26 cellular contexts compared by ENCODE assay signal in genomic region chr4:41713768-41714167, GRCh38. TPM values are rescaled to one million over a fixed set of nuclear protein-coding genes. Genes with fewer than 3 reads are reported as not detected.
DNase-seq lines count a peak whose midpoint lies in the region; ATAC-seq, FAIRE-seq and TF ChIP-seq lines count a peak whose summit lies in the region.
"Had no signal": no experiment of that assay in that cellular context is flagged by ENCODE, and none has a peak within 500 bp of the region (broad histone marks: within the 10 kb centered on the region; RNA-seq: fewer than 3 reads in every experiment).

No MANE protein-coding gene starts in this region.

- no peaks in the 10 kb centered on the region; the same call in 1 of the 2 replicates for H3K4me1 ChIP-seq in HEK293 (ENCODE audit: control insufficient read depth, insufficient read depth, low read length)
- H3K4me1 ChIP-seq in heart right ventricle, result no peaks in the 10 kb centered on the region
- H3K4me1 ChIP-seq: BLaER1 treated with 17β-estradiol and CSF1 and Interleukin-3, amounts not matched to agents 10 nM and 100 nM had no signal

- DNase-seq in LNCaP clone FGC (ENCODE audit: low read depth), result peak; percentile 13
- peak; percentile 35 for DNase-seq in epithelial cell of esophagus (ENCODE audit: low read depth)
- DNase-seq in renal cortical epithelial cell (ENCODE audit: low read depth), result peak; percentile 54
- no peak for DNase-seq in heart right ventricle
- no peak for DNase-seq in WERI-Rb-1
- DNase-seq in GM19239 (ENCODE audit: insufficient read length, low spot score), result no peak
- DNase-seq: 8988T; ACHN; AML-193; BE2C; Calu3; CD4-positive, alpha-beta T cell; COR-L47; DMS53; GF-D8; GM23248; H7; HCEC 1CT had no signal

- TF ChIP-seq CTCF in HEK293 (tag by site-specific recombination; IDR thresholded peaks at IDR 0.05), result no peak
- no peak for TF ChIP-seq CTCF in LNCaP clone FGC (IDR thresholded peaks at IDR 0.05; ENCODE audit: control insufficient read depth, extremely low read depth, insufficient read depth)
- no peak for TF ChIP-seq CTCF in epithelial cell of esophagus (IDR thresholded peaks at IDR 0.05; ENCODE audit: insufficient read depth, low read depth, low read length, missing control alignments)
- TF ChIP-seq CTCF in heart right ventricle (IDR thresholded peaks at IDR 0.05), result no peak
- no peak for TF ChIP-seq CTCF in WERI-Rb-1 (IDR thresholded peaks at IDR 0.05; ENCODE audit: low read depth, low read length)

- H3K27me3 ChIP-seq in heart right ventricle (peaks cover 0 to 81% (median 33%) of the 10 kb centered on the region in 7 donors), WERI-Rb-1 (ENCODE audit: insufficient read depth, low read depth, severe bottlenecking) (no peaks in the 10 kb centered on the region)
- H3K27me3 ChIP-seq: BE2C; BLaER1 treated with 17β-estradiol and CSF1 and Interleukin-3, amounts not matched to agents 10 nM and 100 nM had no signal

- H3K4me3 ChIP-seq in HEK293 (ENCODE audit: low read depth, low read length) (no peak overlapping the region), LNCaP clone FGC (ENCODE audit: low read depth, low read length) (no peak overlapping the region), epithelial cell of esophagus (ENCODE audit: low read length) (no peak overlapping the region), heart right ventricle (no peak overlapping the region), WERI-Rb-1 (ENCODE audit: low read depth, low read length) (no peak overlapping the region)
- H3K4me3 ChIP-seq: A549; BLaER1 treated with 17β-estradiol and CSF1 and Interleukin-3, amounts not matched to agents 10 nM and 100 nM; GM23248 had no signal

- ATAC-seq in heart right ventricle, result no peak
- ATAC-seq: A549 had no signal

- intact Hi-C loops in heart right ventricle (cut with DNase I), result no loop called here

- POLR2A ChIA-PET in HEK293 (lab: Yijun Ruan, JAX), result no interaction called here

- FAIRE-seq in GM19239 (lab: Jason Lieb, UNC), result no peak
- FAIRE-seq: A549, GM12891, H1 had no signal

- H3K36me3 ChIP-seq in HEK293 (ENCODE audit: control insufficient read depth in 2 of 2, insufficient read depth in 1 of 2, low read length in 2 of 2), result no peaks in the 10 kb centered on the region
- no peaks in the 10 kb centered on the region for H3K36me3 ChIP-seq in heart right ventricle
- H3K36me3 ChIP-seq in WERI-Rb-1, result no peaks in the 10 kb centered on the region
- H3K36me3 ChIP-seq: BE2C; BLaER1 treated with 17β-estradiol and CSF1 and Interleukin-3, amounts not matched to agents 10 nM and 100 nM had no signal

- no peaks in the 10 kb centered on the region for H3K9me3 ChIP-seq in HEK293 (ENCODE audit: control insufficient read depth, insufficient read depth, low read depth, low read length)
- no peaks in the 10 kb centered on the region for H3K9me3 ChIP-seq in heart right ventricle
- H3K9me3 ChIP-seq in WERI-Rb-1 (ENCODE audit: severe bottlenecking), result no peaks in the 10 kb centered on the region
- H3K9me3 ChIP-seq: A549, BE2C had no signal

- H3K27ac ChIP-seq in HEK293 (ENCODE audit: extremely low read depth, low read depth, low read length), result no peak overlapping the region
- no peak overlapping the region for H3K27ac ChIP-seq in heart right ventricle
- H3K27ac ChIP-seq in WERI-Rb-1, result no peak overlapping the region
- H3K27ac ChIP-seq: A549; BLaER1 treated with 17β-estradiol and CSF1 and Interleukin-3, amounts not matched to agents 10 nM and 100 nM; GM23248 had no signal

- 64 to 68% methylated on average over 1 of the region's 1 CpG for WGBS in heart right ventricle, 2 donors

- CTCF ChIA-PET in HEK293 (lab: Yijun Ruan, JAX), result no interaction called here

TF ChIP-seq in HEK293, 187 proteins besides CTCF, POLR2A, EP300 and RAD21:
- no peak for TF ChIP-seq KLF17 (tag by site-specific recombination; IDR thresholded peaks at IDR 0.05)
- TF ChIP-seq WT1 (tag by site-specific recombination; IDR thresholded peaks at IDR 0.05), result 0 out of 2 replicates have a peak, but pooled peaks have one; percentile 21
- TF ChIP-seq ZNF202 (tag by site-specific recombination; IDR thresholded peaks at IDR 0.05; ENCODE audit: borderline replicate concordance), result no peak

RNA-seq across cellular contexts. Expression of gene PHOX2B, which starts 34.8 kb away (rescaled TPM):
- total RNA-seq in renal cortical epithelial cell (not detected in 2 replicates), heart right ventricle (not detected)
- polyA plus RNA-seq in heart right ventricle, result not detected
- total RNA-seq: Calu3; CD4-positive, alpha-beta T cell; Daoy; G401; GM23248; H1; H7 had no signal
- polyA plus RNA-seq: A549, CD14-positive monocyte, GM23248, H1 had no signal

Comparison
In these comparisons a context has a peak if more than half of its experiments do, and no peak if none do; other contexts are left out.
1. DNase-seq: peak in LNCaP clone FGC (single experiment), epithelial cell of esophagus (single experiment) and renal cortical epithelial cell (single experiment); none in heart right ventricle (0 of 2), WERI-Rb-1 (single experiment) and GM19239 (single experiment).